Comparison of ENCODE assay signal across 9 cellular contexts in genomic region chr3:52108302-52109232, GRCh38. TPM values are rescaled to one million over a fixed set of nuclear protein-coding genes. Genes with fewer than 3 reads are reported as not detected.
A peak's percentile ranks its signal among the peaks of the same experiment; 100 is the strongest.
DNase-seq lines count a peak whose midpoint lies in the region; ATAC-seq, FAIRE-seq and TF ChIP-seq lines count a peak whose summit lies in the region.
"Had no signal": no experiment of that assay in that cellular context is flagged by ENCODE, and none has a peak within 500 bp of the region (broad histone marks: within the 10 kb centered on the region; RNA-seq: fewer than 3 reads in every experiment).

No MANE protein-coding gene starts in this region.

- DNase-seq in LHCN-M2 (ENCODE audit: low read depth), result peak; percentile 66
- peak in 43 of 58 donors; percentile 26 to 84 (median 53) for DNase-seq in anterior cingulate cortex (lab: John Stamatoyannopoulos, UW)
- DNase-seq in hippocampal formation (lab: John Stamatoyannopoulos, UW), result peak; percentile 55 to 62
- DNase-seq in stimulated activated effector memory CD8-positive, alpha-beta T cell treated with anti-CD3 and anti-CD28 coated beads, Interleukin-12 subunit alpha, Interleukin-12 subunit beta, amount 100 ng/mL, for 72 hours (ENCODE audit: low spot score in 2 of 2), result no peak
- DNase-seq in H54 (ENCODE audit: insufficient read length, low spot score), result no peak
- DNase-seq in ecto neural progenitor cell (ENCODE audit: low spot score), result no peak
- no peak for DNase-seq in NCI-H1436 (lab: John Stamatoyannopoulos, UW)
- DNase-seq: NCI-H774 had no signal

- H3K9me3 Mint-ChIP-seq in stimulated activated effector memory CD8-positive, alpha-beta T cell treated with anti-CD3 and anti-CD28 coated beads, Interleukin-12 subunit alpha, Interleukin-12 subunit beta, amount 100 ng/mL, for 72 hours, result no peaks in the 10 kb centered on the region

- H3K27ac Mint-ChIP-seq in stimulated activated effector memory CD8-positive, alpha-beta T cell treated with anti-CD3 and anti-CD28 coated beads, Interleukin-12 subunit alpha, Interleukin-12 subunit beta, amount 100 ng/mL, for 72 hours, result peak overlapping the region; percentile 30

- H3K36me3 Mint-ChIP-seq in stimulated activated effector memory CD8-positive, alpha-beta T cell treated with anti-CD3 and anti-CD28 coated beads, Interleukin-12 subunit alpha, Interleukin-12 subunit beta, amount 100 ng/mL, for 72 hours, result no peaks in the 10 kb centered on the region

- ATAC-seq in stimulated activated effector memory CD8-positive, alpha-beta T cell treated with anti-CD3 and anti-CD28 coated beads, Interleukin-12 subunit alpha, Interleukin-12 subunit beta, amount 100 ng/mL, for 72 hours, result no peak

- FAIRE-seq in H54 (lab: Jason Lieb, UNC), result no peak
- FAIRE-seq: frontal cortex had no signal

- H3K4me1 Mint-ChIP-seq in stimulated activated effector memory CD8-positive, alpha-beta T cell treated with anti-CD3 and anti-CD28 coated beads, Interleukin-12 subunit alpha, Interleukin-12 subunit beta, amount 100 ng/mL, for 72 hours, result no peaks in the 10 kb centered on the region

- no peak for TF ChIP-seq POLR2A in H54 (IDR thresholded peaks at IDR 0.05; ENCODE audit: low read depth, low read length)

- H3K4me3 Mint-ChIP-seq in stimulated activated effector memory CD8-positive, alpha-beta T cell treated with anti-CD3 and anti-CD28 coated beads, Interleukin-12 subunit alpha, Interleukin-12 subunit beta, amount 100 ng/mL, for 72 hours, result no peak overlapping the region

RNA-seq across cellular contexts. Expression of gene POC1A, which starts 45.7 kb away (rescaled TPM):
- total RNA-seq in LHCN-M2 (2014; rRNA removed), result 18.9 and 19.1 TPM in 2 replicates
- polyA plus RNA-seq in LHCN-M2 (2012), result 21.2 TPM

RNA-seq across cellular contexts. Expression of gene DUSP7, which starts 52.2 kb away (rescaled TPM):
- 15.3 and 15.7 TPM in 2 replicates for total RNA-seq in LHCN-M2 (2014; rRNA removed)
- polyA plus RNA-seq in LHCN-M2 (2012), result 19.1 TPM

Comparison
In these comparisons a context has a peak if more than half of its experiments do, and no peak if none do; other contexts are left out.
1. DNase-seq: peak in LHCN-M2 (single experiment), anterior cingulate cortex (43 of 58) and hippocampal formation (2 of 2); none in stimulated activated effector memory CD8-positive, alpha-beta T cell treated with anti-CD3 and anti-CD28 coated beads, Interleukin-12 subunit alpha, Interleukin-12 subunit beta, amount 100 ng/mL, for 72 hours (0 of 2), H54 (single experiment), ecto neural progenitor cell (single experiment) and NCI-H1436 (single experiment).